2 cellular contexts compared by ENCODE assay signal in the genomic region with DNA sequence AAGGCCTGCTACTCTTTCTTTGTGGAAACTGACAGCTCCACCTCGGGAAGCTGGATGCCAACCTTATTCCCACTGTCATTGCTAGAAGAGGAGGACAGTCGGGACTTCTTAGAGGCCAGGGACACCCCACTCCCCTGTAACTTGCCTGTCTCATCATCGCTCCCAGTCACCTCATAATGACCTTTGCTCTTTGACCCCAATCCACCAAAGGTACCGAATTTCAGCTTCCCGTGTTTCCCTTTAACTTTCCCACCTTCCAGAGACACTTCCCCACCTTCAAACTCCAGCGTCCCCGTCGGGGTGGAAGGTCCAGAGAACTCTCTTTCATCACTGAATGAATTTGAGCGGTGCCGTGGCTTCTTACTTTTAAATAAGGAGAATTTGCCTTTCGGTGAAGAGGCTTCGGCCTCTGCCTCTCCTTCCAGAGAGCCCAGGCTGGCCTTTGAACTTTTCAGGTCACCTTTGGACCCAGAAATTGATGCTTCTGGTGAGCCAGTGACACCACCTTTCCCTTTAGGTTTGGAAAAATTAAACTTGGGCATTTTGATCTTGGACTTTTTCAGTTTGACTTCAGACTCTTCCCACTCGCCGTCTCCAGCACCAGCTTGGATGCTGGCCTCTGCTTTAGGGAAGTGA.
TF ChIP-seq lines count a peak whose summit lies in the region.

No MANE protein-coding gene starts in this region.

TF ChIP-seq in GM12878, 131 proteins besides CTCF, POLR2A, EP300 and RAD21:
- no peak for TF ChIP-seq HDAC6 (IDR thresholded peaks at IDR 0.05; ENCODE audit: unreplicated experiment)
- peak; percentile 34; the same call in 1 of the 2 replicates for TF ChIP-seq NR2C1 (IDR thresholded peaks at IDR 0.05)
- 0 out of 2 replicates have a peak, but pooled peaks have one; percentile 28 for TF ChIP-seq NR2F1 (conservative IDR thresholded peaks at IDR 0.05)

TF ChIP-seq in liver, 16 proteins besides CTCF, POLR2A, EP300 and RAD21:
- TF ChIP-seq RXRA (IDR thresholded peaks at IDR 0.05) (peak in 1 of 2 donors; percentile 37), EGR1 (IDR thresholded peaks at IDR 0.05; ENCODE audit: low read depth in 2 of 2) (no peak), HNF4A (conservative IDR thresholded peaks at IDR 0.05) (peak; percentile 70 to 83), SP1 (IDR thresholded peaks at IDR 0.05) (peak; percentile 10), YY1 (IDR thresholded peaks at IDR 0.05) (no peak), JUND (IDR thresholded peaks at IDR 0.05) (no peak), NR2F2 (IDR thresholded peaks at IDR 0.05) (peak; percentile 52)
